16 cellular contexts compared by ENCODE assay signal in genomic region chr17:73973881-73974409, GRCh38.
DNase-seq lines count a peak whose midpoint lies in the region; ATAC-seq, FAIRE-seq and TF ChIP-seq lines count a peak whose summit lies in the region.
"Had no signal": no experiment of that assay in that cellular context is flagged by ENCODE, and none has a peak within 500 bp of the region (broad histone marks: within the 10 kb centered on the region; RNA-seq: fewer than 3 reads in every experiment).

No MANE protein-coding gene starts in this region.

- H3K4me2 ChIP-seq in BLaER1 (peak overlapping the region; percentile 44), H9 (ENCODE audit: insufficient read depth, insufficient read length, low read length) (no peak overlapping the region), astrocyte (ENCODE audit: low read length) (no peak overlapping the region)

- no peaks in the 10 kb centered on the region for H3K23me2 ChIP-seq in H9 (ENCODE audit: insufficient read length, low read depth, low read length, poor library complexity, severe bottlenecking)

- H4K5ac ChIP-seq in H9 (ENCODE audit: insufficient read length, low read depth, low read length): no peak overlapping the region

- no peaks in the 10 kb centered on the region for H3K79me1 ChIP-seq in H9 (ENCODE audit: insufficient read depth, low read depth, low read length, poor library complexity, severe bottlenecking)

- peaks cover 23% of the 10 kb centered on the region for H3K27me3 Mint-ChIP-seq in H9 (ENCODE audit: low read depth)
- H3K27me3 Mint-ChIP-seq in astrocyte (ENCODE audit: low read depth, unreplicated experiment): peaks cover 40% of the 10 kb centered on the region
- H3K27me3 Mint-ChIP-seq in progenitor cell of endocrine pancreas: peaks cover 39% of the 10 kb centered on the region

- H3T11ph ChIP-seq in H9 (ENCODE audit: low read length): no peak overlapping the region

- no peaks in the 10 kb centered on the region for H4K20me1 ChIP-seq in BLaER1
- H4K20me1 ChIP-seq in H9 (ENCODE audit: control insufficient read depth, insufficient read depth, insufficient read length): no peaks in the 10 kb centered on the region
- H4K20me1 ChIP-seq in astrocyte (ENCODE audit: insufficient read depth, low read length): no peaks in the 10 kb centered on the region

- no peak for ATAC-seq in upper lobe of left lung (ENCODE audit: low FRiP score in 2 of 2)

- H3K36me3 Mint-ChIP-seq in H9 (ENCODE audit: insufficient read depth in 1 of 3, low read depth in 3 of 3): no peaks in the 10 kb centered on the region
- H3K36me3 Mint-ChIP-seq in astrocyte (ENCODE audit: low read depth, unreplicated experiment): no peaks in the 10 kb centered on the region
- no peaks in the 10 kb centered on the region for H3K36me3 Mint-ChIP-seq in progenitor cell of endocrine pancreas (ENCODE audit: insufficient read depth)

- H3K9me3 ChIP-seq in BLaER1 (0 out of 2 replicates have a peak, but pooled peaks cover 2% of the 10 kb centered on the region), H9 (ENCODE audit: control insufficient read depth, low read depth, low read length) (no peaks in the 10 kb centered on the region), astrocyte (ENCODE audit: insufficient read depth, low read depth, low read length) (no peaks in the 10 kb centered on the region), upper lobe of left lung (no peaks in the 10 kb centered on the region)
- H3K9me3 ChIP-seq: adrenal gland, sigmoid colon had no signal

- no peak overlapping the region for H4K8ac ChIP-seq in H9 (replicated peaks; ENCODE audit: insufficient read length, low read depth, low read length)

- peaks cover 34 to 40% of the 10 kb centered on the region in 2 experiments for H3K4me1 Mint-ChIP-seq in H9
- H3K4me1 Mint-ChIP-seq in astrocyte (ENCODE audit: low read depth, unreplicated experiment): no peaks in the 10 kb centered on the region
- H3K4me1 Mint-ChIP-seq in progenitor cell of endocrine pancreas (ENCODE audit: low read depth): no peaks in the 10 kb centered on the region

- H3K79me2 ChIP-seq in H9 (ENCODE audit: insufficient read depth, low read length) (no peaks in the 10 kb centered on the region), astrocyte (ENCODE audit: insufficient read depth, low read length) (no peaks in the 10 kb centered on the region)

- H2BK20ac ChIP-seq in H9 (ENCODE audit: low read depth, low read length, poor library complexity, severe bottlenecking): no peak overlapping the region

- H2BK12ac ChIP-seq in H9 (ENCODE audit: insufficient read length, low read depth, low read length): no peak overlapping the region

- H3K23ac ChIP-seq in H9 (ENCODE audit: insufficient read length, low read depth, low read length): no peak overlapping the region

- H3K9me3 Mint-ChIP-seq in H9 (no peaks in the 10 kb centered on the region), astrocyte (ENCODE audit: unreplicated experiment) (peaks cover 10% of the 10 kb centered on the region), progenitor cell of endocrine pancreas (ENCODE audit: low read depth) (no peaks in the 10 kb centered on the region)

- no peak overlapping the region for H2AK5ac ChIP-seq in H9 (ENCODE audit: insufficient read length, low read length)

- TF ChIP-seq POLR2A in upper lobe of left lung (IDR thresholded peaks at IDR 0.05): no peak

- no peaks in the 10 kb centered on the region for H3K36me3 ChIP-seq in BLaER1
- H3K36me3 ChIP-seq in astrocyte (ENCODE audit: insufficient read depth, low read length): no peaks in the 10 kb centered on the region
- no peaks in the 10 kb centered on the region for H3K36me3 ChIP-seq in upper lobe of left lung
- H3K36me3 ChIP-seq: adrenal gland, sigmoid colon had no signal

- H3K4me3 ChIP-seq in BLaER1: no peak overlapping the region
- H3K4me3 ChIP-seq in astrocyte (ENCODE audit: insufficient read depth, low read depth, low read length): no peak overlapping the region
- no peak overlapping the region for H3K4me3 ChIP-seq in upper lobe of left lung
- H3K4me3 ChIP-seq: adrenal gland, sigmoid colon had no signal

- H2BK15ac ChIP-seq in H9 (ENCODE audit: low read depth, low read length): no peak overlapping the region

- H3K14ac ChIP-seq in H9 (ENCODE audit: insufficient read depth, low read length): no peak overlapping the region

- H2AFZ ChIP-seq in H9 (ENCODE audit: low read length) (no peak overlapping the region), astrocyte (ENCODE audit: low read depth, low read length) (no peak overlapping the region)

- H3K9ac ChIP-seq in BLaER1: no peak overlapping the region
- H3K9ac ChIP-seq in H9 (ENCODE audit: extremely low read depth, insufficient read length, low read length): no peak overlapping the region
- no peak overlapping the region for H3K9ac ChIP-seq in astrocyte (ENCODE audit: low read length)

- H3K27ac ChIP-seq in BLaER1: no peak overlapping the region
- H3K27ac ChIP-seq in H9 (ENCODE audit: insufficient read length, low read depth, low read length): no peak overlapping the region
- no peak overlapping the region for H3K27ac ChIP-seq in astrocyte (ENCODE audit: low read depth, low read length)
- H3K27ac ChIP-seq in upper lobe of left lung: no peak overlapping the region
- H3K27ac ChIP-seq: adrenal gland, sigmoid colon had no signal

- DNase-seq in H9 (no peak), astrocyte (ENCODE audit: low read depth) (peak; percentile 9), islet precursor cell (peak; percentile 70), NCI-H1930 (lab: John Stamatoyannopoulos, UW) (no peak), upper lobe of left lung (no peak), MV-4-11 (lab: John Stamatoyannopoulos, UW) (no peak), progenitor cell of endocrine pancreas (ENCODE audit: low spot score, unreplicated experiment) (no peak)
- DNase-seq: activated gamma-delta T cell; central memory CD4-positive, alpha-beta T cell; HCEC 1CT; IMR-90; NCI-H2029; sigmoid colon; stimulated activated naive CD4-positive, alpha-beta T cell had no signal

- H4K91ac ChIP-seq in H9 (ENCODE audit: insufficient read length, low read depth, low read length): no peak overlapping the region

- H2BK120ac ChIP-seq in H9 (ENCODE audit: low read depth, low read length, poor library complexity, severe bottlenecking): no peak overlapping the region

- TF ChIP-seq CTCF in H9 (conservative IDR thresholded peaks at IDR 0.05) (no peak), astrocyte (IDR thresholded peaks at IDR 0.05; ENCODE audit: insufficient read depth, low read depth, low read length) (no peak), upper lobe of left lung (IDR thresholded peaks at IDR 0.05) (no peak), progenitor cell of endocrine pancreas (IDR thresholded peaks at IDR 0.05; ENCODE audit: unreplicated experiment) (no peak)

- no peak overlapping the region for H3K4ac ChIP-seq in H9 (ENCODE audit: low read depth, low read length)

- WGBS in H9 (ENCODE audit: extremely low coverage, insufficient read length, low lambda C conversion rate): no CpG with 5 or more reads among the region's 10 CpGs
- WGBS in upper lobe of left lung, 2 donors: 69 to 72% methylated on average over 9 to 10 of the region's 10 CpGs

- peak overlapping the region; percentile 88 to 93 (median 89); a peak in 6 of 7 replicates for H3K27ac Mint-ChIP-seq in H9
- no peak overlapping the region for H3K27ac Mint-ChIP-seq in astrocyte (ENCODE audit: unreplicated experiment)
- no peak overlapping the region for H3K27ac Mint-ChIP-seq in progenitor cell of endocrine pancreas

- H3K27me3 ChIP-seq in BLaER1 (no peaks in the 10 kb centered on the region), H9 (ENCODE audit: insufficient read depth, low read length) (no peaks in the 10 kb centered on the region), astrocyte (ENCODE audit: insufficient read depth, low read length) (no peaks in the 10 kb centered on the region), upper lobe of left lung (no peaks in the 10 kb centered on the region)
- H3K27me3 ChIP-seq: adrenal gland had no signal

- TF ChIP-seq EP300 in upper lobe of left lung (IDR thresholded peaks at IDR 0.05): no peak

- H3K4me3 Mint-ChIP-seq in H9: no peak overlapping the region
- H3K4me3 Mint-ChIP-seq in astrocyte (ENCODE audit: unreplicated experiment): no peak overlapping the region
- no peak overlapping the region for H3K4me3 Mint-ChIP-seq in progenitor cell of endocrine pancreas (ENCODE audit: low read depth)

- H3K4me1 ChIP-seq in BLaER1: peaks cover 45% of the 10 kb centered on the region
- peaks cover 3% of the 10 kb centered on the region; the same call in 1 of the 2 replicates for H3K4me1 ChIP-seq in H9 (ENCODE audit: insufficient read depth, low read length)
- H3K4me1 ChIP-seq in astrocyte (ENCODE audit: insufficient read depth, low read length): no peaks in the 10 kb centered on the region
- H3K4me1 ChIP-seq in upper lobe of left lung: no peaks in the 10 kb centered on the region
- H3K4me1 ChIP-seq: adrenal gland, sigmoid colon had no signal

- H3K56ac ChIP-seq in H9 (ENCODE audit: insufficient read length, low read depth, low read length): no peak overlapping the region

- H3K18ac ChIP-seq in H9 (ENCODE audit: insufficient read length, low read depth, low read length): no peak overlapping the region

- no peak for FAIRE-seq in astrocyte (lab: Jason Lieb, UNC)

- H2BK5ac ChIP-seq in H9 (ENCODE audit: insufficient read length, low read length): no peak overlapping the region

Comparison
In these comparisons a context has a peak if more than half of its experiments do, and no peak if none do; other contexts are left out.
1. DNase-seq: peak in astrocyte (single experiment) and islet precursor cell (single experiment); none in H9 (single experiment), NCI-H1930 (0 of 2), upper lobe of left lung (0 of 2), MV-4-11 (single experiment) and progenitor cell of endocrine pancreas (single experiment).
2. H3K27ac Mint-ChIP-seq: peak in H9 (3 of 3); none in astrocyte (single experiment) and progenitor cell of endocrine pancreas (single experiment).